Comparison of ENCODE assay signal across 8 cellular contexts in the genomic region with DNA sequence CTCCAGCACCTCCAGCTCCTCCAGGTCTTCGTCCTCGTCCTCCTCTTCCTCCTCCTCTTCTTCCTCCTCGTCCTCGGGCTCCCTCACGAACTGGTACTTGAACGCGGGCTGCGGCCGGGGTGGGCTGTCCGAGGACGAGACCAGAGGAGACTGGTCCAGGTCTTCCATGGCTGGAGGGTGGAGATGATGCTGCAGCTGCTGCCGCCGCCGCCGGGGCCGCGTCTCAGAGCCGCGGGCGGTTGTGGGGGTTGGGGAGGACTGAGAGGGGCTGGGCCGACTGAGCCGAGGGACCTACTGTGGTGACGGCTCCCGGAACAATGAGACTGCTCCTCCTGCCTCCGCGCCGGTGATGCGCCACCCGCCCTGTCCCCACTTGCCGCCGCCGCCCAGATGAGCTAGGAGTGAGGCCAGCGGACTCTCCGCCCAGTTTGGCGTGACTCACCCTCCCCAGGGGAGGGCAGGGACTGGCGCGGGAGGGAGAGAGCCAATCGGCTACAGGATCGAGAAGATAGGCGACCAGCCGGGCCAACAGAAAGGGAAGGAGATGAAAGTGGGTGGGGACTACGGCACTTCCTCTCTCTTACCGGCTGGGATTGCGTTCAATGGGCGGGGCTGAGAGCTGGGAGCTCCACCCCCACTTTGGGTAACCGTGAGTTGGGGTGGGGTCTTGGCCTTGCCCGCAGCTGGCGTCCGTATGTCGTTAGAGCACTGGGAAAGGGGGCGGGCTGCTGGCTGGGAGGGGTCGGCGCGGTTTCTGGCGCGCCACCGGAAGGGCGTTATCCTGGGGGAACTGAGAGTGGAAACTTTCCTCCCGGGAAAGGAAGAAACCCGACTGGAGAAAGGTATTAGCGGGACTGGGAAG. TPM values are rescaled to one million over a fixed set of nuclear protein-coding genes. Genes with fewer than 3 reads are reported as not detected.
DNase-seq lines count a peak whose midpoint lies in the region; ATAC-seq lines count a peak whose summit lies in the region.

A gene with protein sequence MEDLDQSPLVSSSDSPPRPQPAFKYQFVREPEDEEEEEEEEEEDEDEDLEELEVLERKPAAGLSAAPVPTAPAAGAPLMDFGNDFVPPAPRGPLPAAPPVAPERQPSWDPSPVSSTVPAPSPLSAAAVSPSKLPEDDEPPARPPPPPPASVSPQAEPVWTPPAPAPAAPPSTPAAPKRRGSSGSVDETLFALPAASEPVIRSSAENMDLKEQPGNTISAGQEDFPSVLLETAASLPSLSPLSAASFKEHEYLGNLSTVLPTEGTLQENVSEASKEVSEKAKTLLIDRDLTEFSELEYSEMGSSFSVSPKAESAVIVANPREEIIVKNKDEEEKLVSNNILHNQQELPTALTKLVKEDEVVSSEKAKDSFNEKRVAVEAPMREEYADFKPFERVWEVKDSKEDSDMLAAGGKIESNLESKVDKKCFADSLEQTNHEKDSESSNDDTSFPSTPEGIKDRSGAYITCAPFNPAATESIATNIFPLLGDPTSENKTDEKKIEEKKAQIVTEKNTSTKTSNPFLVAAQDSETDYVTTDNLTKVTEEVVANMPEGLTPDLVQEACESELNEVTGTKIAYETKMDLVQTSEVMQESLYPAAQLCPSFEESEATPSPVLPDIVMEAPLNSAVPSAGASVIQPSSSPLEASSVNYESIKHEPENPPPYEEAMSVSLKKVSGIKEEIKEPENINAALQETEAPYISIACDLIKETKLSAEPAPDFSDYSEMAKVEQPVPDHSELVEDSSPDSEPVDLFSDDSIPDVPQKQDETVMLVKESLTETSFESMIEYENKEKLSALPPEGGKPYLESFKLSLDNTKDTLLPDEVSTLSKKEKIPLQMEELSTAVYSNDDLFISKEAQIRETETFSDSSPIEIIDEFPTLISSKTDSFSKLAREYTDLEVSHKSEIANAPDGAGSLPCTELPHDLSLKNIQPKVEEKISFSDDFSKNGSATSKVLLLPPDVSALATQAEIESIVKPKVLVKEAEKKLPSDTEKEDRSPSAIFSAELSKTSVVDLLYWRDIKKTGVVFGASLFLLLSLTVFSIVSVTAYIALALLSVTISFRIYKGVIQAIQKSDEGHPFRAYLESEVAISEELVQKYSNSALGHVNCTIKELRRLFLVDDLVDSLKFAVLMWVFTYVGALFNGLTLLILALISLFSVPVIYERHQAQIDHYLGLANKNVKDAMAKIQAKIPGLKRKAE (minus strand): TSS at position 319 of the 862 bp plus-strand sequence. CDS start 151 bp downstream, at position 168.

- H3K36me3 ChIP-seq in BLaER1 treated with 17β-estradiol and CSF1 and Interleukin-3, amounts not matched to agents 10 nM and 100 nM = peaks cover 0 to 33% (median 13%) of the 10 kb centered on the region in 11 experiments; a peak in 13 of 22 replicates

- H3K4me3 ChIP-seq in BLaER1 treated with 17β-estradiol and CSF1 and Interleukin-3, amounts not matched to agents 10 nM and 100 nM = peak within 1 kb of the TSS; percentile 93 to 100 (median 99)

- no peaks in the 10 kb centered on the region for H3K9me3 Mint-ChIP-seq in activated CD4-positive, alpha-beta T cell treated with anti-CD3 and anti-CD28 coated beads, Interleukin-2, amount 10 ng/mL, durations not matched to agents 7 days and 5 days

- intact Hi-C loops in left colon (cut with DNase I, micrococcal nuclease) = no loop called here

- H3K9me3 ChIP-seq in BLaER1 treated with 17β-estradiol and CSF1 and Interleukin-3, amounts not matched to agents 10 nM and 100 nM (replicated peaks in 1 of 11) = no peaks in the 10 kb centered on the region

- H3K4me3 Mint-ChIP-seq in activated CD4-positive, alpha-beta T cell treated with anti-CD3 and anti-CD28 coated beads, Interleukin-2, amount 10 ng/mL, durations not matched to agents 7 days and 5 days = peak within 1 kb of the TSS; percentile 98

- H3K4me1 Mint-ChIP-seq in activated CD4-positive, alpha-beta T cell treated with anti-CD3 and anti-CD28 coated beads, Interleukin-2, amount 10 ng/mL, durations not matched to agents 7 days and 5 days = peaks cover 67% of the 10 kb centered on the region

- no peaks in the 10 kb centered on the region for H3K27me3 ChIP-seq in BLaER1 treated with 17β-estradiol and CSF1 and Interleukin-3, amounts not matched to agents 10 nM and 100 nM

- H3K36me3 Mint-ChIP-seq in activated CD4-positive, alpha-beta T cell treated with anti-CD3 and anti-CD28 coated beads, Interleukin-2, amount 10 ng/mL, durations not matched to agents 7 days and 5 days (ENCODE audit: low read depth) = peaks cover 18% of the 10 kb centered on the region

- peaks cover 26 to 47% (median 35%) of the 10 kb centered on the region in 11 experiments for H4K20me1 ChIP-seq in BLaER1 treated with 17β-estradiol and CSF1 and Interleukin-3, amounts not matched to agents 10 nM and 100 nM

- ATAC-seq in GM19328 (IDR thresholded peaks at IDR 0.05; ENCODE audit: unreplicated experiment) (peak; percentile 85), HG03520 (IDR thresholded peaks at IDR 0.05; ENCODE audit: unreplicated experiment) (peak; percentile 79), left colon (peak; percentile 86)

- peak within 1 kb of the TSS; percentile 99 for H3K27ac Mint-ChIP-seq in activated CD4-positive, alpha-beta T cell treated with anti-CD3 and anti-CD28 coated beads, Interleukin-2, amount 10 ng/mL, durations not matched to agents 7 days and 5 days

- DNase-seq in NCI-H69 (lab: John Stamatoyannopoulos, UW) (peak; percentile 99), cortex of kidney (lab: John Stamatoyannopoulos, UW) (peak; percentile 58), left colon (peak; percentile 96 to 99)
- DNase-seq in activated CD4-positive, alpha-beta T cell treated with anti-CD3 and anti-CD28 coated beads, Interleukin-2, amount 10 ng/mL, durations not matched to agents 7 days and 5 days = peak; percentile 99
- peak; percentile 100 for DNase-seq in stimulated activated CD4-positive, alpha-beta T cell treated with anti-CD3 and anti-CD28 coated beads, Interleukin-1b, Interleukin-23, amount 100 ng/mL, for 48 hours

- H3K4me2 ChIP-seq in BLaER1 treated with 17β-estradiol and CSF1 and Interleukin-3, amounts not matched to agents 10 nM and 100 nM = peak within 1 kb of the TSS; percentile 85 to 97 (median 92)

- CTCF ChIA-PET in activated CD4-positive, alpha-beta T cell treated with anti-CD3 and anti-CD28 coated beads, Interleukin-2, amount 10 ng/mL, durations not matched to agents 7 days and 5 days (lab: Charles Lee) = interaction anchor here (0.6 to 1.5 kb wide), 6 partner anchors 10 to 94 kb away, joined by 3 to 7 read pairs (median 3); no protein-coding TSS in a partner anchor

- peak within 1 kb of the TSS; percentile 96 to 99 (median 97) for H3K9ac ChIP-seq in BLaER1 treated with 17β-estradiol and CSF1 and Interleukin-3, amounts not matched to agents 10 nM and 100 nM

- no peaks in the 10 kb centered on the region for H3K27me3 Mint-ChIP-seq in activated CD4-positive, alpha-beta T cell treated with anti-CD3 and anti-CD28 coated beads, Interleukin-2, amount 10 ng/mL, durations not matched to agents 7 days and 5 days

- H3K4me1 ChIP-seq in BLaER1 treated with 17β-estradiol and CSF1 and Interleukin-3, amounts not matched to agents 10 nM and 100 nM = peaks cover 34 to 49% (median 42%) of the 10 kb centered on the region in 10 experiments

- POLR2A ChIA-PET in activated CD4-positive, alpha-beta T cell treated with anti-CD3 and anti-CD28 coated beads, Interleukin-2, amount 10 ng/mL, durations not matched to agents 7 days and 5 days (lab: Charles Lee) = no interaction called here

- H3K27ac ChIP-seq in BLaER1 treated with 17β-estradiol and CSF1 and Interleukin-3, amounts not matched to agents 10 nM and 100 nM = peak within 1 kb of the TSS; percentile 89 to 99 (median 96)

RNA-seq across cellular contexts. Expression of the gene that starts here (rescaled TPM):
- total RNA-seq in activated CD4-positive, alpha-beta T cell treated with anti-CD3 and anti-CD28 coated beads, Interleukin-2, amount 10 ng/mL, durations not matched to agents 7 days and 5 days = 10 to 100 TPM; 77.1 to 79.9 TPM
- total RNA-seq in left colon = 100 to 1,000 TPM; 237 to 280 TPM

Comparison
In these comparisons a context has a peak if more than half of its experiments do, and no peak if none do; other contexts are left out.
1. Peak in every context shown above with its lines: DNase-seq, ATAC-seq, H3K4me3 ChIP-seq and H3K27ac ChIP-seq.